Comparison of ENCODE assay signal across 6 cellular contexts in the genomic region with DNA sequence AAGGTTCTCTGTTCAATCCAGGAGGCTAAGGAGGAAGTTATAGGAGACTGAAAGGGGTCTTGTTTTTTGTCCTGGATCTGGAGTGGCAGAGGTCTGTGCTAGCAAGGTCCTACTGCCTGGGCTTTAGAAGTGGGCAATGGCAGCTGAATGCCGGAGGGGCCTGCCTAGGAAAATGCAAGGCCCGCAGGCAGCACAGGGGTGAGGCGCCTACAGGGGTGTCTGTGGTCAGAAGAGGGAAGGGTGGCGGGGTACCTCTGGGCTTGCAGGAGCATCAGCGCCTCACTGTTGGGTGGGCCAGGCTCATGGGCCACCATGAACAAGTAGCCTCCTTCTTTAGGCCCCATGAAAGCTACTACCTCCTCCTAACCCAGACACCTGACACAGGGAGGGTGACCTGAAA.
"Had no signal": no experiment of that assay in that cellular context is flagged by ENCODE, and none has a peak within 500 bp of the region (broad histone marks: within the 10 kb centered on the region; RNA-seq: fewer than 3 reads in every experiment).

No MANE protein-coding gene starts in this region.

- H3K27me3 Mint-ChIP-seq: IgD-negative memory B cell had no signal

- H3K27ac ChIP-seq: HL-60 had no signal

- H3K27ac Mint-ChIP-seq: IgD-negative memory B cell had no signal

- H3K4me3 Mint-ChIP-seq: IgD-negative memory B cell had no signal

- DNase-seq: IMR-90 had no signal

- H3K4me3 ChIP-seq: K562 had no signal

- H3K36me3 Mint-ChIP-seq: IgD-negative memory B cell had no signal

- FAIRE-seq: HepG2, HTR-8/SVneo, K562 had no signal

- ATAC-seq: HepG2, K562 had no signal
